Comparison of ENCODE assay signal across 8 cellular contexts in the genomic region with DNA sequence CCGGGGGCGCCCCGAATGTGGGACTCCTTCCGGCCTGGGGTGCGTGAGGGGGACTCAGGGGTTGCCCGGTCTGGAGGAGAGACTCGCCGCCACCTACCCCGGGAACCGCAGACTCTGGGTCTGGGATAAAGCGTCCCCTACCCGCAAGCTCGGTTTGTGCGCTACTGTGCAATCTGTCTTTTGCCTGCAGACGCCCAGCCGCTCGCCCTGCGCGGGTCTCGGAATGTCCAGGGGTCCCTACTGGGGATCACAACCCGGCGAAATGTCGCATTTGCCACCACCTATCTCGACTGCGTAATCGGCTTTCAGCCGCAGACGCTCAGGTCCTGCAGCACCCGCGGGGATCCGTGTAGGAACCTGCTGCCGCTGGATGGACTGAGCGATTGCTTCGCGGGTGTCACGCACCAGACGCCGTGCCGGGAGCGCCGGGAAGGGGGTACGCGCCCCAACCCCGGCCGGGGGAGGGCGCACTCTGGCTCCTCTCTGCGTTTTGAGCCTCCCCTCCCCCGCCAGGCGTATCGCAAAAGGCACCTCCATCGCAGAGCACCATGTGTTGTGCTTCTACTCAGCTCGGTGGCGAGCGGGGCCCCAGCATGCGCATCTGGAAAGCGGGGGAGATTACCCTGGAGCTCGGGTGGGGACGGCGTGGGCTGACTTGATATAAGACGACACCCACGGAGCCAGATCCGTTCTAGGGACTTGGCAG. TPM values are rescaled to one million over a fixed set of nuclear protein-coding genes. Genes with fewer than 3 reads are reported as not detected.
DNase-seq lines count a peak whose midpoint lies in the region; ATAC-seq and TF ChIP-seq lines count a peak whose summit lies in the region.

No MANE protein-coding gene starts in this region.

- no peaks in the 10 kb centered on the region for H3K36me3 ChIP-seq in ovary
- no peaks in the 10 kb centered on the region for H3K36me3 ChIP-seq in tibial artery

- POLR2A ChIA-PET in RWPE1 (lab: Yijun Ruan, JAX; ENCODE audit: low non-redundant PET), result interaction anchor here (0.8 to 1.1 kb wide), 2 partner anchors 14 to 49 kb away, joined by 4 to 6 read pairs; no protein-coding TSS in a partner anchor

- H3K4me3 ChIP-seq in HL-60 (replicated peaks; ENCODE audit: insufficient read depth, low read length) (peak overlapping the region; percentile 93), ovary (peak overlapping the region; percentile 79), tibial artery (peak overlapping the region; percentile 74 to 94)

- TF ChIP-seq CTCF in 22Rv1 (IDR thresholded peaks at IDR 0.05), result peak; percentile 35
- peak; percentile 51 for TF ChIP-seq CTCF in HL-60 (IDR thresholded peaks at IDR 0.05; ENCODE audit: insufficient read depth, low read length)
- peak; percentile 65 for TF ChIP-seq CTCF in RWPE1 (conservative IDR thresholded peaks at IDR 0.05; ENCODE audit: low read depth)
- no peak for TF ChIP-seq CTCF in ovary (IDR thresholded peaks at IDR 0.05)
- TF ChIP-seq CTCF in tibial artery (IDR thresholded peaks at IDR 0.05), result no peak

- TF ChIP-seq POLR2A in GM18505 (IDR thresholded peaks at IDR 0.05; ENCODE audit: borderline replicate concordance, extremely low read depth, insufficient read depth, insufficient read length) (peak; percentile 8), ovary (IDR thresholded peaks at IDR 0.05) (no peak)

- peak; percentile 74 to 81 for DNase-seq in HL-60 (ENCODE audit: low read depth in 1 of 2, low spot score in 1 of 2)
- peak; percentile 52 for DNase-seq in RWPE1 (ENCODE audit: low spot score)
- DNase-seq in activated naive CD4-positive, alpha-beta T cell treated with Interleukin-2 at 50 U/mL for 16 hours, result peak; percentile 78
- peak; percentile 45 for DNase-seq in glomerular visceral epithelial cell (ENCODE audit: extremely low spot score)
- DNase-seq in ovary, result peak; percentile 26 to 67 (median 55)
- DNase-seq in tibial artery, result peak; percentile 50 to 77

- intact Hi-C loops in ovary (cut with DNase I), result no loop called here
- intact Hi-C loops in tibial artery (cut with DNase I; ENCODE audit: low total_unique reads), result loop anchor here (2.0 to 10.0 kb wide), 2 partner anchors 30 to 178 kb away; a partner anchor contains a TSS

- H3K9me3 ChIP-seq in ovary (no peaks in the 10 kb centered on the region), tibial artery (no peaks in the 10 kb centered on the region)

- H3K27me3 ChIP-seq in HL-60 (ENCODE audit: insufficient read depth, poor library complexity, severe bottlenecking) (no peaks in the 10 kb centered on the region), ovary (no peaks in the 10 kb centered on the region), tibial artery (peaks cover 0 to 12% of the 10 kb centered on the region in 2 donors)

- ATAC-seq in GM18505 (IDR thresholded peaks at IDR 0.05; ENCODE audit: unreplicated experiment), result peak; percentile 27

- H3K27ac ChIP-seq in 22Rv1 (peak overlapping the region; percentile 54), HL-60 (replicated peaks) (peak overlapping the region; percentile 80), RWPE1 (peak overlapping the region; percentile 72), ovary (no peak overlapping the region), tibial artery (peak overlapping the region; percentile 71 to 81)

- 1 to 2% (median 1%) methylated on average over 56 to 62 of the region's 62 CpGs for WGBS in ovary, 3 donors

- CTCF ChIA-PET in RWPE1 (lab: Yijun Ruan, JAX), result interaction anchor here (0.6 to 0.7 kb wide), 3 partner anchors 120 to 329 kb away, joined by 3 to 4 read pairs (median 3); no protein-coding TSS in a partner anchor

- peaks cover 5% of the 10 kb centered on the region for H3K4me1 ChIP-seq in ovary (ENCODE audit: insufficient read depth)
- H3K4me1 ChIP-seq in tibial artery, result peaks cover 0 to 48% (median 41%) of the 10 kb centered on the region in 4 donors

- TF ChIP-seq EP300 in ovary (IDR thresholded peaks at IDR 0.05), result no peak

RNA-seq across cellular contexts. Expression of a gene that starts 0.8 kb away (rescaled TPM):
- total RNA-seq in ovary, result 10 to 100 TPM; 40.7 to 78.7 (median 71.8) TPM
- polyA plus RNA-seq in ovary, result 100 to 1,000 TPM in 1 of 2 donors, 10 to 100 TPM in 1; 43.3 to 178 TPM

RNA-seq across cellular contexts. Expression of a gene that starts 31.9 kb away (rescaled TPM):
- total RNA-seq in ovary, result 10 to 100 TPM; 15.6 to 44.1 (median 31.4) TPM
- 10 to 100 TPM; 16.8 to 30.7 TPM for polyA plus RNA-seq in ovary

RNA-seq across cellular contexts. Expression of a gene that starts 32.0 kb away (rescaled TPM):
- total RNA-seq in ovary, result 10 to 100 TPM; 32.9 to 58.0 (median 39.1) TPM
- polyA plus RNA-seq in ovary, result 10 to 100 TPM in 1 of 2 donors, 1 to 10 TPM in 1; 6.0 to 44.0 TPM

RNA-seq across cellular contexts. Expression of a gene that starts 56.3 kb away (rescaled TPM):
- total RNA-seq in ovary, result not detected
- not detected for polyA plus RNA-seq in ovary

RNA-seq across cellular contexts. Expression of a gene that starts 57.7 kb away (rescaled TPM):
- under 1 TPM in 1 of 7 donors, not detected in 6; 0.69 TPM for total RNA-seq in ovary
- polyA plus RNA-seq in ovary, result not detected

Comparison
In these comparisons a context has a peak if more than half of its experiments do, and no peak if none do; other contexts are left out.
1. H3K27ac ChIP-seq: peak in 22Rv1 (single experiment), HL-60 (single experiment), RWPE1 (single experiment) and tibial artery (2 of 2); none in ovary (0 of 2).
2. CTCF ChIP-seq: peak in 22Rv1 (single experiment), HL-60 (single experiment) and RWPE1 (single experiment); none in ovary (0 of 3) and tibial artery (0 of 2).
3. Peak in every context shown above with its lines, with median percentiles within 50 percentile points of each other: DNase-seq and H3K4me3 ChIP-seq.